In genomic region chr17:737561-738113, GRCh38 we compare ENCODE assay signal across 21 cellular contexts.
"Had no signal": no experiment of that assay in that cellular context is flagged by ENCODE, and none has a peak within 500 bp of the region (broad histone marks: within the 10 kb centered on the region; RNA-seq: fewer than 3 reads in every experiment).

No MANE protein-coding gene starts in this region.

- DNase-seq: cortex of kidney; dorsolateral prefrontal cortex; effector CD8-positive, alpha-beta T cell; heart left ventricle; hippocampal formation; kidney glomerular epithelial cell; naive thymus-derived CD4-positive, alpha-beta T cell; nephron progenitor cell; small intestine; stimulated activated CD4-positive, alpha-beta T cell treated with anti-CD3 and anti-CD28 coated beads, Interleukin-2, amount 100 ng/mL, for 48 hours; stimulated activated CD8-positive, alpha-beta memory T cell treated with anti-CD3 and anti-CD28 coated beads, Interleukin-4, amount 100 ng/mL, for 48 hours; testis; upper lobe of right lung had no signal

- FAIRE-seq: endometrium, frontal cortex, small intestine had no signal

- H3K36me3 ChIP-seq: neutrophil had no signal

- H3K9me3 Mint-ChIP-seq: naive thymus-derived CD4-positive, alpha-beta T cell; nephron progenitor cell; stimulated activated memory B cell treated with anti-CD40 and anti-IgM and Interleukin-4, amounts not matched to agents 10 μg/mL and 1 μg/mL and 100 μg/mL, for 72 hours; stimulated activated naive CD8-positive, alpha-beta T cell treated with anti-CD3 and anti-CD28 coated beads, Interleukin-15, Interleukin-2, amounts not matched to agents 100 ng/mL and 50 ng/mL, for 24 hours had no signal

- H3K9me3 ChIP-seq: heart left ventricle, neutrophil, right atrium auricular region, testis, tibial nerve, upper lobe of right lung, vagina had no signal

- H3K4me1 ChIP-seq: upper lobe of right lung had no signal

- H3K27me3 ChIP-seq: dorsolateral prefrontal cortex, right atrium auricular region, testis, tibial nerve, upper lobe of right lung, vagina had no signal

- H3K27ac ChIP-seq: dorsolateral prefrontal cortex, heart left ventricle, neutrophil, right atrium auricular region, testis, tibial nerve, upper lobe of right lung, vagina had no signal

- ATAC-seq: heart left ventricle; naive thymus-derived CD4-positive, alpha-beta T cell; stimulated activated memory B cell treated with anti-CD40 and anti-IgM and Interleukin-4, amounts not matched to agents 10 μg/mL and 1 μg/mL and 100 μg/mL, for 72 hours; upper lobe of right lung had no signal

- H3K27me3 Mint-ChIP-seq: stimulated activated memory B cell treated with anti-CD40 and anti-IgM and Interleukin-4, amounts not matched to agents 10 μg/mL and 1 μg/mL and 100 μg/mL, for 72 hours; stimulated activated naive CD8-positive, alpha-beta T cell treated with anti-CD3 and anti-CD28 coated beads, Interleukin-15, Interleukin-2, amounts not matched to agents 100 ng/mL and 50 ng/mL, for 24 hours had no signal

- H3K4me3 Mint-ChIP-seq: naive thymus-derived CD4-positive, alpha-beta T cell; nephron progenitor cell; stimulated activated memory B cell treated with anti-CD40 and anti-IgM and Interleukin-4, amounts not matched to agents 10 μg/mL and 1 μg/mL and 100 μg/mL, for 72 hours; stimulated activated naive CD8-positive, alpha-beta T cell treated with anti-CD3 and anti-CD28 coated beads, Interleukin-15, Interleukin-2, amounts not matched to agents 100 ng/mL and 50 ng/mL, for 24 hours had no signal

- H3K4me3 ChIP-seq: dorsolateral prefrontal cortex, heart left ventricle, right atrium auricular region, testis, tibial nerve, upper lobe of right lung, vagina had no signal

- H3K27ac Mint-ChIP-seq: naive thymus-derived CD4-positive, alpha-beta T cell; nephron progenitor cell; stimulated activated naive CD8-positive, alpha-beta T cell treated with anti-CD3 and anti-CD28 coated beads, Interleukin-15, Interleukin-2, amounts not matched to agents 100 ng/mL and 50 ng/mL, for 24 hours had no signal
